Comparison of ENCODE assay signal across 10 cellular contexts in genomic region chr1:13813398-13814012, GRCh38.
DNase-seq lines count a peak whose midpoint lies in the region; ATAC-seq and TF ChIP-seq lines count a peak whose summit lies in the region.
"Had no signal": no experiment of that assay in that cellular context is flagged by ENCODE, and none has a peak within 500 bp of the region (broad histone marks: within the 10 kb centered on the region; RNA-seq: fewer than 3 reads in every experiment).

No MANE protein-coding gene starts in this region.

- H3K4me1 ChIP-seq in SK-N-SH (ENCODE audit: control insufficient read depth in 1 of 2, insufficient read depth in 2 of 2, low read depth in 1 of 2, low read length in 1 of 2) (no peaks in the 10 kb centered on the region), prostate gland (replicated peaks) (no peaks in the 10 kb centered on the region)

- no peak overlapping the region for H3K9ac ChIP-seq in SK-N-SH
- H3K9ac ChIP-seq: BLaER1 had no signal

- H2AFZ ChIP-seq in SK-N-SH (ENCODE audit: low read depth) = no peak overlapping the region

- H3K36me3 Mint-ChIP-seq in activated CD4-positive, alpha-beta memory T cell treated with anti-CD3 and anti-CD28 coated beads for 36 hours = no peaks in the 10 kb centered on the region
- H3K36me3 Mint-ChIP-seq: activated naive CD4-positive, alpha-beta T cell treated with anti-CD3 and anti-CD28 coated beads, Interleukin-2, amount 50 U/mL, for 24 hours had no signal

- H3K27ac ChIP-seq in SK-N-SH (ENCODE audit: low read depth in 2 of 2, low read length in 1 of 2) (no peak overlapping the region), prostate gland (no peak overlapping the region)
- H3K27ac ChIP-seq: BLaER1 had no signal

- H3K4me1 Mint-ChIP-seq in activated CD4-positive, alpha-beta memory T cell treated with anti-CD3 and anti-CD28 coated beads for 36 hours (ENCODE audit: low read depth) = peaks cover 28% of the 10 kb centered on the region

- H3K79me2 ChIP-seq in SK-N-SH (ENCODE audit: insufficient read depth) = no peaks in the 10 kb centered on the region

- no peaks in the 10 kb centered on the region for H3F3A ChIP-seq in SK-N-SH (replicated peaks; ENCODE audit: insufficient read depth)

- ATAC-seq in SK-N-SH treated with all-trans-retinoic acid at 6 μM for 48 hours (no peak), HG03139 (IDR thresholded peaks at IDR 0.05; ENCODE audit: unreplicated experiment) (no peak), GM19467 (IDR thresholded peaks at IDR 0.05; ENCODE audit: unreplicated experiment) (no peak), GM21619 (IDR thresholded peaks at IDR 0.05; ENCODE audit: unreplicated experiment) (no peak)

- no peak for TF ChIP-seq POLR2A in prostate gland (IDR thresholded peaks at IDR 0.05)

- POLR2A ChIA-PET in SK-N-SH (lab: Yijun Ruan, JAX) = no interaction called here
- POLR2A ChIA-PET in activated CD4-positive, alpha-beta memory T cell treated with anti-CD3 and anti-CD28 coated beads for 36 hours (lab: Charles Lee) = no interaction called here

- H3K27me3 ChIP-seq in SK-N-SH (ENCODE audit: insufficient read depth) = no peaks in the 10 kb centered on the region
- H3K27me3 ChIP-seq in prostate gland (replicated peaks; ENCODE audit: insufficient read depth) = no peaks in the 10 kb centered on the region
- H3K27me3 ChIP-seq: BLaER1 had no signal

- H3K4me3 ChIP-seq in SK-N-SH (ENCODE audit: low read depth in 2 of 2, low read length in 1 of 2) (no peak overlapping the region; a peak in 1 of 4 replicates), epithelial cell of esophagus (ENCODE audit: low read length) (no peak overlapping the region), prostate gland (no peak overlapping the region)
- H3K4me3 ChIP-seq: BLaER1 had no signal

- TF ChIP-seq CTCF in SK-N-SH (IDR thresholded peaks at IDR 0.05) (peak; percentile 37), epithelial cell of esophagus (IDR thresholded peaks at IDR 0.05; ENCODE audit: insufficient read depth, low read depth, low read length, missing control alignments) (peak; percentile 52), prostate gland (IDR thresholded peaks at IDR 0.05) (peak in 3 of 4 experiments; percentile 42 to 43 (median 43))

- H3K9me3 Mint-ChIP-seq in activated CD4-positive, alpha-beta memory T cell treated with anti-CD3 and anti-CD28 coated beads for 36 hours = no peaks in the 10 kb centered on the region
- H3K9me3 Mint-ChIP-seq: activated naive CD4-positive, alpha-beta T cell treated with anti-CD3 and anti-CD28 coated beads, Interleukin-2, amount 50 U/mL, for 24 hours had no signal

- no peaks in the 10 kb centered on the region for H3K27me3 Mint-ChIP-seq in activated CD4-positive, alpha-beta memory T cell treated with anti-CD3 and anti-CD28 coated beads for 36 hours
- H3K27me3 Mint-ChIP-seq: activated naive CD4-positive, alpha-beta T cell treated with anti-CD3 and anti-CD28 coated beads, Interleukin-2, amount 50 U/mL, for 24 hours had no signal

- no peaks in the 10 kb centered on the region for H3K36me3 ChIP-seq in SK-N-SH (replicated peaks in 1 of 2; ENCODE audit: control insufficient read depth in 1 of 2, insufficient read depth in 2 of 2, low read length in 1 of 2)
- no peaks in the 10 kb centered on the region for H3K36me3 ChIP-seq in prostate gland

- H4K20me1 ChIP-seq in SK-N-SH (ENCODE audit: insufficient read depth) = no peaks in the 10 kb centered on the region

- TF ChIP-seq EP300 in SK-N-SH (IDR thresholded peaks at IDR 0.05; ENCODE audit: borderline replicate concordance in 1 of 2, low read depth in 1 of 2, low read length in 1 of 2) = no peak

- no peak overlapping the region for H3K4me3 Mint-ChIP-seq in activated CD4-positive, alpha-beta memory T cell treated with anti-CD3 and anti-CD28 coated beads for 36 hours
- H3K4me3 Mint-ChIP-seq: activated naive CD4-positive, alpha-beta T cell treated with anti-CD3 and anti-CD28 coated beads, Interleukin-2, amount 50 U/mL, for 24 hours had no signal

- intact Hi-C loops in activated CD4-positive, alpha-beta memory T cell treated with anti-CD3 and anti-CD28 coated beads for 36 hours (cut with micrococcal nuclease) = loop anchor here (1.0 kb wide), 1 partner anchor 148 kb away; no protein-coding TSS in a partner anchor
- intact Hi-C loops in prostate gland (cut with DNase I) = loop anchor here (5.0 kb wide), 1 partner anchor 146 kb away; no protein-coding TSS in a partner anchor

- no peak for TF ChIP-seq RAD21 in SK-N-SH (IDR thresholded peaks at IDR 0.05; ENCODE audit: low read length)

- H3K9me2 ChIP-seq in SK-N-SH = no peaks in the 10 kb centered on the region

- no peak overlapping the region for H3K27ac Mint-ChIP-seq in activated CD4-positive, alpha-beta memory T cell treated with anti-CD3 and anti-CD28 coated beads for 36 hours
- H3K27ac Mint-ChIP-seq: activated naive CD4-positive, alpha-beta T cell treated with anti-CD3 and anti-CD28 coated beads, Interleukin-2, amount 50 U/mL, for 24 hours had no signal

- H3K9me3 ChIP-seq in SK-N-SH (no peaks in the 10 kb centered on the region), prostate gland (no peaks in the 10 kb centered on the region)
- H3K9me3 ChIP-seq: BLaER1 had no signal

- DNase-seq in SK-N-SH (peak; percentile 36), epithelial cell of esophagus (ENCODE audit: low read depth) (no peak), prostate gland (ENCODE audit: low spot score) (no peak)
- DNase-seq in activated CD4-positive, alpha-beta memory T cell treated with anti-CD3 and anti-CD28 coated beads for 36 hours = peak; percentile 73

- CTCF ChIA-PET in SK-N-SH (lab: Yijun Ruan, JAX) = interaction anchor here (1.1 to 1.3 kb wide), 2 partner anchors 11 to 22 kb away, joined by 3 to 4 read pairs; no protein-coding TSS in a partner anchor
- CTCF ChIA-PET in activated CD4-positive, alpha-beta memory T cell treated with anti-CD3 and anti-CD28 coated beads for 36 hours (lab: Charles Lee) = interaction anchor here (0.8 to 2.0 kb wide), 11 partner anchors 8 to 158 kb away, joined by 3 to 13 read pairs (median 4); no protein-coding TSS in a partner anchor

- no peak overlapping the region for H3K4me2 ChIP-seq in SK-N-SH
- H3K4me2 ChIP-seq: BLaER1 had no signal

- 84% methylated on average over 16 of the region's 17 CpGs for WGBS in SK-N-SH (ENCODE audit: low lambda C conversion rate)
- WGBS in prostate gland = 57% methylated on average over 17 of the region's 17 CpGs

TF ChIP-seq in SK-N-SH, 30 proteins besides CTCF, POLR2A, EP300 and RAD21 (continues in another document):
- no peak for TF ChIP-seq FOXM1 (IDR thresholded peaks at IDR 0.05; ENCODE audit: low read depth)
- TF ChIP-seq CHD2 (IDR thresholded peaks at IDR 0.05; ENCODE audit: low read length, partially characterized antibody) = no peak
- no peak for TF ChIP-seq TCF12 (IDR thresholded peaks at IDR 0.05)
- TF ChIP-seq REST (IDR thresholded peaks at IDR 0.05; ENCODE audit: low read depth, low read length) = no peak

TF ChIP-seq in SK-N-SH treated with all-trans-retinoic acid at 6 μM for 48 hours, 23 proteins besides CTCF, POLR2A, EP300 and RAD21:
- TF ChIP-seq ZNF8 (CRISPR knock-in tag; IDR thresholded peaks at IDR 0.05) (no peak), BACH2 (CRISPR knock-in tag; IDR thresholded peaks at IDR 0.05; ENCODE audit: borderline replicate concordance) (no peak), OSR1 (CRISPR knock-in tag; IDR thresholded peaks at IDR 0.05) (no peak), ZC3H10 (CRISPR knock-in tag; IDR thresholded peaks at IDR 0.05) (no peak), ESRRG (CRISPR knock-in tag; IDR thresholded peaks at IDR 0.05) (no peak)

Comparison
In these comparisons a context has a peak if more than half of its experiments do, and no peak if none do; other contexts are left out.
1. DNase-seq: peak in SK-N-SH (single experiment) and activated CD4-positive, alpha-beta memory T cell treated with anti-CD3 and anti-CD28 coated beads for 36 hours (single experiment); none in epithelial cell of esophagus (single experiment) and prostate gland (single experiment).
2. Peak in every context shown above with its lines, with median percentiles within 50 percentile points of each other: CTCF ChIP-seq.